ENCODE assay signal across 1 cellular context in the genomic region with DNA sequence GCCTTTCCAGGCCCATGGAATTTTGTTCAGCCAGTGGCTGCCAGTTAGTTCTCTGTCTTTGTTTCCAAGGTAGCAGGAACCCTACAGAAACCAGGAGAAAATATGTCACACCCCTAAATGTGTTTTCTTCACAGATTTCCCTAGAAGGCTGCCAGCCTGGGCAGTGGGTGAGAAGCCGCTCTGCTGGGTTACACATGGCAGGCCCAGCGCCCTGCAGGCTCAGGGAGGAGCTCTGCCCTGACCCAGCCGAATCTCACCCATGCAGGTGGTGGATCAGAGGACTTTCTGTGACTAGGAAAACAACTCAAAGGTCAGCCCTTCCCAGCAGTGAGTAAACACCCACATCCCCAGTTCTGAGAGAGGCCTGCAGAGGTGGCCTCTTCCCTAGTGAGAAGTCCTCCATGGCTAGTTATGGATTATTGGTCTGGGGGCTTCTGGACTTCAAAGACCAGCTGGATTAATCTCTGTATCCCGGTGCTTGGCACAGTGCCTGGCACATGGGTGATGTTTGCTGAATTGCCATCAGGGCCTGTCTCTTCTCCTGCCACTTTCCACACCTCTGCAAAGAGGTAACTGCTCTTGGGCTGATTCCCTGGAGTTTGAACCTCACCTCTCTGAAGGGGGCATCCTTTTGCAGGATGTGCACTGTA.
A peak's percentile ranks its signal among the peaks of the same experiment; 100 is the strongest.
TF ChIP-seq lines count a peak whose summit lies in the region.

No MANE protein-coding gene starts in this region.

TF ChIP-seq in HepG2, 621 proteins besides CTCF, POLR2A, EP300 and RAD21 (continued from another document and continues in another):
- TF ChIP-seq GLI4 (CRISPR knock-in tag; IDR thresholded peaks at IDR 0.05; ENCODE audit: borderline replicate concordance) (0 out of 2 replicates have a peak, but pooled peaks have one; percentile 59), SMAD9 (CRISPR knock-in tag; IDR thresholded peaks at IDR 0.05) (no peak), NCOA2 (CRISPR knock-in tag; IDR thresholded peaks at IDR 0.05) (peak; percentile 94), REPIN1 (CRISPR knock-in tag; IDR thresholded peaks at IDR 0.05; ENCODE audit: borderline replicate concordance, low read depth) (peak; percentile 87; the same call in 1 of the 2 replicates), RBFOX2 (IDR thresholded peaks at IDR 0.05; ENCODE audit: low read depth, low read length) (peak; percentile 71), NCOA1 (CRISPR knock-in tag; IDR thresholded peaks at IDR 0.05) (no peak), SMC3 (IDR thresholded peaks at IDR 0.05; ENCODE audit: low read length) (no peak; the same call in none of the 2 replicates), ZNF333 (CRISPR knock-in tag; IDR thresholded peaks at IDR 0.05; ENCODE audit: borderline replicate concordance) (0 out of 2 replicates have a peak, but pooled peaks have one; percentile 26), PRMT3 (CRISPR knock-in tag; IDR thresholded peaks at IDR 0.05; ENCODE audit: borderline replicate concordance, low read depth) (no peak), ZNF615 (CRISPR knock-in tag; IDR thresholded peaks at IDR 0.05; ENCODE audit: borderline replicate concordance) (peak; percentile 87; the same call in 1 of the 2 replicates), CBX2 (IDR thresholded peaks at IDR 0.05; ENCODE audit: low read depth, low read length) (no peak), CBX2 (CRISPR knock-in tag; IDR thresholded peaks at IDR 0.05; ENCODE audit: low read depth) (no peak), ZNF781 (CRISPR knock-in tag; IDR thresholded peaks at IDR 0.05; ENCODE audit: borderline replicate concordance, not compliant biosample characterization) (no peak), ZNF101 (CRISPR knock-in tag; IDR thresholded peaks at IDR 0.05; ENCODE audit: borderline replicate concordance, low read depth) (peak; percentile 80; the same call in 1 of the 2 replicates), ZNF235 (CRISPR knock-in tag; IDR thresholded peaks at IDR 0.05; ENCODE audit: borderline replicate concordance) (no peak), NFIB (CRISPR knock-in tag; IDR thresholded peaks at IDR 0.05; ENCODE audit: borderline replicate concordance) (no peak), RARA (CRISPR knock-in tag; IDR thresholded peaks at IDR 0.05) (peak; percentile 89), SOX13 (IDR thresholded peaks at IDR 0.05) (no peak), SOX13 (CRISPR knock-in tag; conservative IDR thresholded peaks at IDR 0.05 in 1 of 2, IDR thresholded peaks at IDR 0.05 in 1 of 2) (peak in 1 of 2 experiments; percentile 77; a peak in 2 of 4 replicates), ZNF136 (CRISPR knock-in tag; IDR thresholded peaks at IDR 0.05; ENCODE audit: low read depth) (peak; percentile 79; the same call in 1 of the 2 replicates), NCOA5 (CRISPR knock-in tag; IDR thresholded peaks at IDR 0.05) (no peak), GABPA (IDR thresholded peaks at IDR 0.05; ENCODE audit: low read depth, low read length) (no peak), GABPA (CRISPR knock-in tag; IDR thresholded peaks at IDR 0.05; ENCODE audit: low read depth) (no peak), ATF7 (IDR thresholded peaks at IDR 0.05) (no peak), ATF7 (CRISPR knock-in tag; IDR thresholded peaks at IDR 0.05) (no peak), ZNF761 (CRISPR knock-in tag; conservative IDR thresholded peaks at IDR 0.05) (0 out of 2 replicates have a peak, but pooled peaks have one; percentile 45), ZNF577 (CRISPR knock-in tag; IDR thresholded peaks at IDR 0.05; ENCODE audit: borderline replicate concordance, low read depth) (no peak), TCF7L2 (IDR thresholded peaks at IDR 0.05; ENCODE audit: low read depth, low read length) (peak; percentile 18; the same call in 1 of the 2 replicates), TGIF2 (CRISPR knock-in tag; IDR thresholded peaks at IDR 0.05) (no peak), SYNCRIP (IDR thresholded peaks at IDR 0.05; ENCODE audit: insufficient read depth, low read depth, low read length) (no peak), GATA4 (IDR thresholded peaks at IDR 0.05; ENCODE audit: borderline replicate concordance, low read depth) (peak; percentile 54; the same call in 1 of the 2 replicates), RBAK (CRISPR knock-in tag; IDR thresholded peaks at IDR 0.05) (no peak), ZNF354B (CRISPR knock-in tag; IDR thresholded peaks at IDR 0.05) (no peak), NFKB2 (CRISPR knock-in tag; IDR thresholded peaks at IDR 0.05; ENCODE audit: borderline replicate concordance) (peak; percentile 88; the same call in 1 of the 2 replicates), NR1H2 (CRISPR knock-in tag; IDR thresholded peaks at IDR 0.05; ENCODE audit: borderline replicate concordance, low read depth) (no peak), ZNF552 (CRISPR knock-in tag; IDR thresholded peaks at IDR 0.05; ENCODE audit: borderline replicate concordance) (0 out of 2 replicates have a peak, but pooled peaks have one; percentile 26), ZNF260 (CRISPR knock-in tag; IDR thresholded peaks at IDR 0.05; ENCODE audit: borderline replicate concordance, low read depth) (no peak), MZF1 (CRISPR knock-in tag; IDR thresholded peaks at IDR 0.05; ENCODE audit: borderline replicate concordance) (no peak)
- TF ChIP-seq, protein P1, sequence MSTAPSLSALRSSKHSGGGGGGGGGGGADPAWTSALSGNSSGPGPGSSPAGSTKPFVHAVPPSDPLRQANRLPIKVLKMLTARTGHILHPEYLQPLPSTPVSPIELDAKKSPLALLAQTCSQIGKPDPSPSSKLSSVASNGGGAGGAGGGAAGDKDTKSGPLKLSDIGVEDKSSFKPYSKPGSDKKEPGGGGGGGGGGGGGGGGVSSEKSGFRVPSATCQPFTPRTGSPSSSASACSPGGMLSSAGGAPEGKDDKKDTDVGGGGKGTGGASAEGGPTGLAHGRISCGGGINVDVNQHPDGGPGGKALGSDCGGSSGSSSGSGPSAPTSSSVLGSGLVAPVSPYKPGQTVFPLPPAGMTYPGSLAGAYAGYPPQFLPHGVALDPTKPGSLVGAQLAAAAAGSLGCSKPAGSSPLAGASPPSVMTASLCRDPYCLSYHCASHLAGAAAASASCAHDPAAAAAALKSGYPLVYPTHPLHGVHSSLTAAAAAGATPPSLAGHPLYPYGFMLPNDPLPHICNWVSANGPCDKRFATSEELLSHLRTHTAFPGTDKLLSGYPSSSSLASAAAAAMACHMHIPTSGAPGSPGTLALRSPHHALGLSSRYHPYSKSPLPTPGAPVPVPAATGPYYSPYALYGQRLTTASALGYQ (CRISPR knock-in tag; IDR thresholded peaks at IDR 0.05), result peak; percentile 88; the same call in 1 of the 2 replicates
- TF ChIP-seq, protein P2, sequence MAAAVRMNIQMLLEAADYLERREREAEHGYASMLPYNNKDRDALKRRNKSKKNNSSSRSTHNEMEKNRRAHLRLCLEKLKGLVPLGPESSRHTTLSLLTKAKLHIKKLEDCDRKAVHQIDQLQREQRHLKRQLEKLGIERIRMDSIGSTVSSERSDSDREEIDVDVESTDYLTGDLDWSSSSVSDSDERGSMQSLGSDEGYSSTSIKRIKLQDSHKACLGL (CRISPR knock-in tag; IDR thresholded peaks at IDR 0.05), result no peak
- TF ChIP-seq, protein P3, sequence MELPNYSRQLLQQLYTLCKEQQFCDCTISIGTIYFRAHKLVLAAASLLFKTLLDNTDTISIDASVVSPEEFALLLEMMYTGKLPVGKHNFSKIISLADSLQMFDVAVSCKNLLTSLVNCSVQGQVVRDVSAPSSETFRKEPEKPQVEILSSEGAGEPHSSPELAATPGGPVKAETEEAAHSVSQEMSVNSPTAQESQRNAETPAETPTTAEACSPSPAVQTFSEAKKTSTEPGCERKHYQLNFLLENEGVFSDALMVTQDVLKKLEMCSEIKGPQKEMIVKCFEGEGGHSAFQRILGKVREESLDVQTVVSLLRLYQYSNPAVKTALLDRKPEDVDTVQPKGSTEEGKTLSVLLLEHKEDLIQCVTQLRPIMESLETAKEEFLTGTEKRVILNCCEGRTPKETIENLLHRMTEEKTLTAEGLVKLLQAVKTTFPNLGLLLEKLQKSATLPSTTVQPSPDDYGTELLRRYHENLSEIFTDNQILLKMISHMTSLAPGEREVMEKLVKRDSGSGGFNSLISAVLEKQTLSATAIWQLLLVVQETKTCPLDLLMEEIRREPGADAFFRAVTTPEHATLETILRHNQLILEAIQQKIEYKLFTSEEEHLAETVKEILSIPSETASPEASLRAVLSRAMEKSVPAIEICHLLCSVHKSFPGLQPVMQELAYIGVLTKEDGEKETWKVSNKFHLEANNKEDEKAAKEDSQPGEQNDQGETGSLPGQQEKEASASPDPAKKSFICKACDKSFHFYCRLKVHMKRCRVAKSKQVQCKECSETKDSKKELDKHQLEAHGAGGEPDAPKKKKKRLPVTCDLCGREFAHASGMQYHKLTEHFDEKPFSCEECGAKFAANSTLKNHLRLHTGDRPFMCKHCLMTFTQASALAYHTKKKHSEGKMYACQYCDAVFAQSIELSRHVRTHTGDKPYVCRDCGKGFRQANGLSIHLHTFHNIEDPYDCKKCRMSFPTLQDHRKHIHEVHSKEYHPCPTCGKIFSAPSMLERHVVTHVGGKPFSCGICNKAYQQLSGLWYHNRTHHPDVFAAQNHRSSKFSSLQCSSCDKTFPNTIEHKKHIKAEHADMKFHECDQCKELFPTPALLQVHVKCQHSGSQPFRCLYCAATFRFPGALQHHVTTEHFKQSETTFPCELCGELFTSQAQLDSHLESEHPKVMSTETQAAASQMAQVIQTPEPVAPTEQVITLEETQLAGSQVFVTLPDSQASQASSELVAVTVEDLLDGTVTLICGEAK (IDR thresholded peaks at IDR 0.05), result no peak
- TF ChIP-seq, protein P3 (CRISPR knock-in tag; IDR thresholded peaks at IDR 0.05), result peak; percentile 46; the same call in 1 of the 2 replicates
- TF ChIP-seq, protein P4, sequence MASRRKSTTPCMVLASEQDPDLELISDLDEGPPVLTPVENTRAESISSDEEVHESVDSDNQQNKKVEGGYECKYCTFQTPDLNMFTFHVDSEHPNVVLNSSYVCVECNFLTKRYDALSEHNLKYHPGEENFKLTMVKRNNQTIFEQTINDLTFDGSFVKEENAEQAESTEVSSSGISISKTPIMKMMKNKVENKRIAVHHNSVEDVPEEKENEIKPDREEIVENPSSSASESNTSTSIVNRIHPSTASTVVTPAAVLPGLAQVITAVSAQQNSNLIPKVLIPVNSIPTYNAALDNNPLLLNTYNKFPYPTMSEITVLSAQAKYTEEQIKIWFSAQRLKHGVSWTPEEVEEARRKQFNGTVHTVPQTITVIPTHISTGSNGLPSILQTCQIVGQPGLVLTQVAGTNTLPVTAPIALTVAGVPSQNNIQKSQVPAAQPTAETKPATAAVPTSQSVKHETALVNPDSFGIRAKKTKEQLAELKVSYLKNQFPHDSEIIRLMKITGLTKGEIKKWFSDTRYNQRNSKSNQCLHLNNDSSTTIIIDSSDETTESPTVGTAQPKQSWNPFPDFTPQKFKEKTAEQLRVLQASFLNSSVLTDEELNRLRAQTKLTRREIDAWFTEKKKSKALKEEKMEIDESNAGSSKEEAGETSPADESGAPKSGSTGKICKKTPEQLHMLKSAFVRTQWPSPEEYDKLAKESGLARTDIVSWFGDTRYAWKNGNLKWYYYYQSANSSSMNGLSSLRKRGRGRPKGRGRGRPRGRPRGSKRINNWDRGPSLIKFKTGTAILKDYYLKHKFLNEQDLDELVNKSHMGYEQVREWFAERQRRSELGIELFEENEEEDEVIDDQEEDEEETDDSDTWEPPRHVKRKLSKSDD (CRISPR knock-in tag; IDR thresholded peaks at IDR 0.05; ENCODE audit: low read depth), result peak; percentile 69; the same call in 1 of the 2 replicates
- TF ChIP-seq, protein P5, sequence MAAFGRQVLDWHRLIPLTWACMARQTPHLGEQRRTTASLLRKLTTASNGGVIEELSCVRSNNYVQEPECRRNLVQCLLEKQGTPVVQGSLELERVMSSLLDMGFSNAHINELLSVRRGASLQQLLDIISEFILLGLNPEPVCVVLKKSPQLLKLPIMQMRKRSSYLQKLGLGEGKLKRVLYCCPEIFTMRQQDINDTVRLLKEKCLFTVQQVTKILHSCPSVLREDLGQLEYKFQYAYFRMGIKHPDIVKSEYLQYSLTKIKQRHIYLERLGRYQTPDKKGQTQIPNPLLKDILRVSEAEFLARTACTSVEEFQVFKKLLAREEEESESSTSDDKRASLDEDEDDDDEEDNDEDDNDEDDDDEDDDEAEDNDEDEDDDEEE (CRISPR knock-in tag; IDR thresholded peaks at IDR 0.05), result peak; percentile 93
